Comparison of ENCODE assay signal across 9 cellular contexts in the genomic region with DNA sequence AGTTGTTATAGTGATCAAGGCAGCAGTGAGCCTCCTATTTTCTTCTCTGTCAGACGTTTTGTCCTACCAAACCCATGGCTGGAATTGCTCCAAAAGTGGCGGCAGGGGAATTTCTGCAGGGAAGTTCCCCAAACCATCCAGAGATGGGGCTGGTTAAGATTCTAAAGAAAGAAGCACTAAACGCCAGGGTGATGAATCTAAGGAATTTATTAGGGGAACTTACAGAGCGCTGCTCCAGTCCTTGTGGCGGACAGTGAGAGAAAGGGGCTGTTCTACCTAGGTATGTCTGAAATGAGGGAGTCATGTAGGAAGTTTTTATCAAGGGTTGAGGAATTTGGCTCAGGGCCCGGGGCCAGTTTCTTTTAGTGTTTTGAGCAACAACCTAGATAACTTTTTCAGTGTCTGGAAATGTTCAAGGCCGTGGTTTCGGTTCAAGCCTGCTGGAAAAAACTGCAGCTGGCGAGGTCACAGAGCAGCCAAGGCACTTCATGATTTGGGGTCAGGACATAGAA.
DNase-seq lines count a peak whose midpoint lies in the region; ATAC-seq and TF ChIP-seq lines count a peak whose summit lies in the region.
"Had no signal": no experiment of that assay in that cellular context is flagged by ENCODE, and none has a peak within 500 bp of the region (broad histone marks: within the 10 kb centered on the region; RNA-seq: fewer than 3 reads in every experiment).

No MANE protein-coding gene starts in this region.

- POLR2A ChIA-PET in Caco-2 (lab: Charles Lee): no interaction called here

- H2BK120ac ChIP-seq in trophoblast cell (ENCODE audit: insufficient read depth, low read length, poor library complexity): no peak overlapping the region

- H2AFZ ChIP-seq in trophoblast cell (ENCODE audit: insufficient read depth, low read length, poor library complexity): no peak overlapping the region

- BruUV-seq in Caco-2 (replicated peaks; lab: Mats Ljungman, UMichigan): no TSS peak

- no peaks in the 10 kb centered on the region for H3K27me3 ChIP-seq in Caco-2 (replicated peaks; ENCODE audit: control insufficient read depth, insufficient read depth, low read length)
- H3K27me3 ChIP-seq in SJSA1 (replicated peaks): no peaks in the 10 kb centered on the region
- H3K27me3 ChIP-seq in trophoblast cell (ENCODE audit: insufficient read depth, low read length): no peaks in the 10 kb centered on the region

- peaks cover 10% of the 10 kb centered on the region for H3K4me1 Mint-ChIP-seq in Caco-2 (ENCODE audit: low read depth, unreplicated experiment)

- H3K4me1 ChIP-seq in Caco-2: peaks cover 7% of the 10 kb centered on the region
- 0 out of 2 replicates have a peak, but pooled peaks cover 3% of the 10 kb centered on the region for H3K4me1 ChIP-seq in SJSA1 (replicated peaks)
- peaks cover 0 to 6% of the 10 kb centered on the region in 2 experiments for H3K4me1 ChIP-seq in trophoblast cell (ENCODE audit: control insufficient read depth in 1 of 2, insufficient read depth in 2 of 2, low read length in 2 of 2)

- H3K9me3 ChIP-seq in Caco-2: no peaks in the 10 kb centered on the region
- H3K9me3 ChIP-seq in SJSA1 (replicated peaks): no peaks in the 10 kb centered on the region
- H3K9me3 ChIP-seq in trophoblast cell (ENCODE audit: insufficient read depth, low read depth, low read length): no peaks in the 10 kb centered on the region

- no peak overlapping the region for H2BK12ac ChIP-seq in trophoblast cell (ENCODE audit: low read length)

- H2BK5ac ChIP-seq in trophoblast cell (ENCODE audit: low read depth, low read length, poor library complexity): no peak overlapping the region

- no peaks in the 10 kb centered on the region for H3K79me2 ChIP-seq in trophoblast cell (ENCODE audit: control insufficient read depth, insufficient read depth, low read length, poor library complexity)

- H3K27ac Mint-ChIP-seq in Caco-2 (ENCODE audit: unreplicated experiment): peak overlapping the region; percentile 82

- H3K9me3 Mint-ChIP-seq in Caco-2 (ENCODE audit: unreplicated experiment): no peaks in the 10 kb centered on the region

- H3K36me3 ChIP-seq in Caco-2 (ENCODE audit: control insufficient read depth, insufficient read depth, low read length) (no peaks in the 10 kb centered on the region), SJSA1 (no peaks in the 10 kb centered on the region), trophoblast cell (ENCODE audit: control insufficient read depth in 1 of 2, insufficient read depth in 2 of 2, low read length in 2 of 2) (no peaks in the 10 kb centered on the region)

- H4K12ac ChIP-seq in trophoblast cell (ENCODE audit: low read depth, low read length): no peak overlapping the region

- no peak for TF ChIP-seq CTCF in Caco-2 (IDR thresholded peaks at IDR 0.05; ENCODE audit: insufficient read depth in 1 of 2, low read depth in 1 of 2, low read length in 1 of 2, severe bottlenecking in 1 of 2, unreplicated experiment in 1 of 2)

- no peak overlapping the region for H3K23ac ChIP-seq in trophoblast cell (ENCODE audit: low read length)

- H2AK5ac ChIP-seq in trophoblast cell (ENCODE audit: low read length): no peak overlapping the region

- no peak overlapping the region for H4K8ac ChIP-seq in trophoblast cell (ENCODE audit: low read depth, low read length)

- H4K91ac ChIP-seq in trophoblast cell (ENCODE audit: low read depth, low read length): no peak overlapping the region

- no peak for ATAC-seq in GM18858 (IDR thresholded peaks at IDR 0.05; ENCODE audit: unreplicated experiment)

- intact Hi-C loops in Caco-2 (cut with micrococcal nuclease; ENCODE audit: unreplicated experiment): loop anchor here (5.0 kb wide), 1 partner anchor 348 kb away; no protein-coding TSS in a partner anchor

- peaks cover 5% of the 10 kb centered on the region for H3K79me1 ChIP-seq in trophoblast cell (ENCODE audit: low read length)

- H3K4me3 Mint-ChIP-seq in Caco-2 (ENCODE audit: unreplicated experiment): peak overlapping the region; percentile 17

- CTCF ChIA-PET in Caco-2 (lab: Charles Lee): no interaction called here

- H3K27ac ChIP-seq in SJSA1 (peak overlapping the region; percentile 23; the same call in 1 of the 2 replicates), trophoblast cell (ENCODE audit: low read depth, low read length) (peak overlapping the region; percentile 46)

- DNase-seq in Caco-2 (peak; percentile 15 to 60), SJSA1 (ENCODE audit: low read depth in 1 of 2, low spot score in 2 of 2) (peak; percentile 69 to 73), glomerular endothelial cell (ENCODE audit: extremely low read depth, low read depth, low spot score) (peak; percentile 41), trophoblast cell (peak; percentile 91 to 92), SHP77 (lab: John Stamatoyannopoulos, UW) (no peak), NCI-H82 (lab: John Stamatoyannopoulos, UW) (no peak), NCI-H1436 (lab: John Stamatoyannopoulos, UW) (no peak)
- DNase-seq: foreskin melanocyte had no signal

- no peaks in the 10 kb centered on the region for H3K36me3 Mint-ChIP-seq in Caco-2 (ENCODE audit: insufficient read depth, unreplicated experiment)

- H3K4me2 ChIP-seq in trophoblast cell (ENCODE audit: low read length): no peak overlapping the region

- no peak overlapping the region for H3K9ac ChIP-seq in trophoblast cell (ENCODE audit: low read length)

- no peak overlapping the region for H3K4ac ChIP-seq in trophoblast cell (ENCODE audit: low read depth, low read length)

- H3K27me3 Mint-ChIP-seq in Caco-2 (ENCODE audit: insufficient read depth, unreplicated experiment): no peaks in the 10 kb centered on the region

- no peak overlapping the region for H3K14ac ChIP-seq in trophoblast cell (ENCODE audit: low read length)

- H3K4me3 ChIP-seq in Caco-2 (ENCODE audit: low read depth, low read length) (no peak overlapping the region), SJSA1 (peak overlapping the region; percentile 14; the same call in 1 of the 2 replicates), trophoblast cell (ENCODE audit: low read depth, low read length) (no peak overlapping the region)

- WGBS in trophoblast cell (ENCODE audit: extremely low coverage, insufficient coverage, insufficient read length): no CpG with 5 or more reads among the region's 9 CpGs

- H3K18ac ChIP-seq in trophoblast cell (ENCODE audit: low read length): no peak overlapping the region

Comparison
In these comparisons a context has a peak if more than half of its experiments do, and no peak if none do; other contexts are left out.
1. DNase-seq: peak in Caco-2 (2 of 2), SJSA1 (2 of 2), glomerular endothelial cell (single experiment) and trophoblast cell (2 of 2); none in SHP77 (0 of 2), NCI-H82 (single experiment) and NCI-H1436 (single experiment).